ENCODE assay signal across 1 cellular context in genomic region chr11:125090816-125091215, GRCh38.
TF ChIP-seq lines count a peak whose summit lies in the region.

No MANE protein-coding gene starts in this region.

TF ChIP-seq in K562, 482 proteins besides CTCF, POLR2A, EP300 and RAD21:
- TF ChIP-seq, protein P1, sequence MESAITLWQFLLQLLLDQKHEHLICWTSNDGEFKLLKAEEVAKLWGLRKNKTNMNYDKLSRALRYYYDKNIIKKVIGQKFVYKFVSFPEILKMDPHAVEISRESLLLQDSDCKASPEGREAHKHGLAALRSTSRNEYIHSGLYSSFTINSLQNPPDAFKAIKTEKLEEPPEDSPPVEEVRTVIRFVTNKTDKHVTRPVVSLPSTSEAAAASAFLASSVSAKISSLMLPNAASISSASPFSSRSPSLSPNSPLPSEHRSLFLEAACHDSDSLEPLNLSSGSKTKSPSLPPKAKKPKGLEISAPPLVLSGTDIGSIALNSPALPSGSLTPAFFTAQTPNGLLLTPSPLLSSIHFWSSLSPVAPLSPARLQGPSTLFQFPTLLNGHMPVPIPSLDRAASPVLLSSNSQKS (CRISPR knock-in tag; IDR thresholded peaks at IDR 0.05) = no peak
- no peak for TF ChIP-seq RFX5 (IDR thresholded peaks at IDR 0.05; ENCODE audit: low read depth, low read length)
- no peak for TF ChIP-seq SAFB (IDR thresholded peaks at IDR 0.05; ENCODE audit: borderline replicate concordance, low read depth, low read length)
- no peak for TF ChIP-seq KDM5B (IDR thresholded peaks at IDR 0.05; ENCODE audit: insufficient replicate concordance, low read depth, low read length)
